Comparison of ENCODE assay signal across 11 cellular contexts in genomic region chr9:41082358-41082757, GRCh38. TPM values are rescaled to one million over a fixed set of nuclear protein-coding genes. Genes with fewer than 3 reads are reported as not detected.
"Had no signal": no experiment of that assay in that cellular context is flagged by ENCODE, and none has a peak within 500 bp of the region (broad histone marks: within the 10 kb centered on the region; RNA-seq: fewer than 3 reads in every experiment).

No MANE protein-coding gene starts in this region.

RNA-seq across cellular contexts. Expression of gene FOXD4L6, which starts 46.1 kb away (rescaled TPM):
- total RNA-seq: subcutaneous adipose tissue, temporal lobe, testis, thoracic aorta, thyroid gland, transverse colon, upper lobe of left lung, upper lobe of right lung, ureter, urinary bladder, vagina had no signal
- polyA plus RNA-seq: urinary bladder had no signal
